In genomic region chr6:75812560-75812959, GRCh38 we compare ENCODE assay signal across 26 cellular contexts.
"Had no signal": no experiment of that assay in that cellular context is flagged by ENCODE, and none has a peak within 500 bp of the region (broad histone marks: within the 10 kb centered on the region; RNA-seq: fewer than 3 reads in every experiment).

No MANE protein-coding gene starts in this region.

- H3K4me2 ChIP-seq: neural progenitor cell had no signal

- H3K79me2 ChIP-seq: parathyroid adenoma had no signal

- H3K9ac ChIP-seq: neural progenitor cell, parathyroid adenoma had no signal

- H3K27me3 ChIP-seq: neural progenitor cell, ovary, right lobe of liver, sigmoid colon, suprapubic skin, testis, tibial artery, transverse colon, upper lobe of right lung, uterus had no signal

- H2AFZ ChIP-seq: neural progenitor cell, parathyroid adenoma had no signal

- H3K9me3 ChIP-seq: ovary, psoas muscle, right lobe of liver, sigmoid colon, suprapubic skin, testis, tibial artery, transverse colon, upper lobe of right lung, uterus had no signal

- ATAC-seq: natural killer cell; psoas muscle; right cardiac atrium; right lobe of liver; stimulated activated naive CD8-positive, alpha-beta T cell treated with anti-CD3 and anti-CD28 coated beads, Interleukin-15, amount 100 ng/mL, for 72 hours; stimulated activated naive CD8-positive, alpha-beta T cell treated with anti-CD3 and anti-CD28 coated beads, Interleukin-15, Interleukin-2, amounts not matched to agents 100 U/mL and 50 U/mL, for 24 hours; upper lobe of right lung had no signal

- FAIRE-seq: small intestine had no signal

- DNase-seq: natural killer cell; occipital lobe; ovary; posterior cingulate gyrus; psoas muscle; right cardiac atrium; right lobe of liver; sigmoid colon; small intestine; stimulated activated CD4-positive, alpha-beta T cell treated with anti-CD3 and anti-CD28 coated beads, Interleukin-15, amount 100 ng/mL, for 24 hours; stimulated activated CD4-positive, alpha-beta T cell treated with anti-CD3 and anti-CD28 coated beads, Interleukin-2, amount 100 ng/mL, for 24 hours; stimulated activated CD4-positive, alpha-beta T cell treated with anti-CD3 and anti-CD28 coated beads, Interleukin-4, amount 100 ng/mL, for 1 hour; stimulated activated CD4-positive, alpha-beta T cell treated with anti-CD3 and anti-CD28 coated beads, Interleukin-4, amount 100 ng/mL, for 4 hours; stimulated activated CD8-positive, alpha-beta memory T cell treated with anti-CD3 and anti-CD28 coated beads, Interleukin-4, amount 100 ng/mL, for 48 hours; stimulated activated naive CD4-positive, alpha-beta T cell; stimulated activated naive CD8-positive, alpha-beta T cell treated with anti-CD3 and anti-CD28 coated beads, Interleukin-15, amount 100 ng/mL, for 72 hours; stimulated activated naive CD8-positive, alpha-beta T cell treated with anti-CD3 and anti-CD28 coated beads, Interleukin-15, Interleukin-2, amounts not matched to agents 100 U/mL and 50 U/mL, for 24 hours; substantia nigra; testis; tibial artery; transverse colon; upper lobe of right lung; uterus had no signal

- H3K27ac ChIP-seq: neural progenitor cell, ovary, parathyroid adenoma, psoas muscle, right lobe of liver, sigmoid colon, suprapubic skin, testis, tibial artery, transverse colon, upper lobe of right lung, uterus had no signal

- H3K36me3 ChIP-seq: neural progenitor cell, ovary, sigmoid colon, tibial artery, transverse colon, uterus had no signal

- H3K4me1 ChIP-seq: parathyroid adenoma, psoas muscle, right lobe of liver, suprapubic skin, testis, transverse colon, upper lobe of right lung, uterus had no signal

- H3K4me3 ChIP-seq: neural progenitor cell, ovary, psoas muscle, right lobe of liver, sigmoid colon, suprapubic skin, testis, tibial artery, transverse colon, upper lobe of right lung, uterus had no signal
